In the genomic region with DNA sequence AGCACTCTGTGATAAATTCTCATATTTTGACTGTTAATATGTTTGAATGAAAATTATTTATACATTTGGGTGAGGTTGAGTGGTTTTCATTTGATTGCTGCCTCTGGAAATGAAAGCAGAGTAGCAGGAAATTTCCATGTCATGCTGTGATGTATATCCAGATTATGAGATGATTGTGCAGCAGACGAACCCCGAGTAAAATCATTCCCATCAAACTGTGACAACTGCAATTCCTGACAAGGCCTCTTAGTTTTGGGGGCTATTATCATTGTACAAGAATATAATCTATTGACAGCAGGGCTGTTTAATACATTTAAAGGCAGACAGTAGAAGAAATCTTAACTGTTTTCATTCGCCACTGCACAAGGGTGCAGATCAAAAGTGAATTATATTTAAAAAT, we compare ENCODE assay signal across 5 cellular contexts.
"Had no signal": no experiment of that assay in that cellular context is flagged by ENCODE, and none has a peak within 500 bp of the region (broad histone marks: within the 10 kb centered on the region; RNA-seq: fewer than 3 reads in every experiment).

No MANE protein-coding gene starts in this region.

- H3K4me3 ChIP-seq: GM23248, K562 had no signal

- ATAC-seq: K562 had no signal

- DNase-seq: GM23248, H9, HCEC 1CT, IMR-90 had no signal

- H2AFZ ChIP-seq: GM23248 had no signal

- H3K9ac ChIP-seq: GM23248 had no signal

- H3K27ac ChIP-seq: GM23248 had no signal
